ENCODE assay signal across 43 cellular contexts in genomic region chrX:49784747-49785280, GRCh38. TPM values are rescaled to one million over a fixed set of nuclear protein-coding genes. Genes with fewer than 3 reads are reported as not detected.
"Had no signal": no experiment of that assay in that cellular context is flagged by ENCODE, and none has a peak within 500 bp of the region (broad histone marks: within the 10 kb centered on the region; RNA-seq: fewer than 3 reads in every experiment).

No MANE protein-coding gene starts in this region.

- H3K36me3 ChIP-seq: adrenal gland, ascending aorta, brain microvascular endothelial cell, breast epithelium, cardiac muscle cell had no signal

- H3K4me1 ChIP-seq: adrenal gland, ascending aorta, body of pancreas, breast epithelium had no signal

- H3K9me3 Mint-ChIP-seq: activated naive CD4-positive, alpha-beta T cell treated with anti-CD3 and anti-CD28 coated beads for 36 hours; activated naive CD4-positive, alpha-beta T cell treated with anti-CD3 and anti-CD28 coated beads, Interleukin-2, amount 10 ng/mL, durations not matched to agents 7 days and 5 days; activated naive CD4-positive, alpha-beta T cell treated with anti-CD3 and anti-CD28 coated beads, Interleukin-2, amount 50 U/mL, for 24 hours; activated naive CD4-positive, alpha-beta T cell treated with anti-CD3 and anti-CD28 coated beads, Interleukin-2, amount 50 U/mL, for 72 hours; activated naive CD8-positive, alpha-beta T cell treated with anti-CD3 and anti-CD28 coated beads for 36 hours; activated naive CD8-positive, alpha-beta T cell treated with anti-CD3 and anti-CD28 coated beads, Interleukin-2, amount 10 ng/mL, durations not matched to agents 7 days and 5 days; activated naive CD8-positive, alpha-beta T cell treated with anti-CD3 and anti-CD28 coated beads, Interleukin-2, amount 50 U/mL, for 24 hours; activated T-cell treated with anti-CD3 and anti-CD28 coated beads, Interleukin-2, amount 50 U/mL, for 24 hours; activated T-cell treated with anti-CD3 and anti-CD28 coated beads, Interleukin-2, amount 50 U/mL, for 4 hours; activated T-cell treated with anti-CD3 and anti-CD28 coated beads, Interleukin-2, amount 50 U/mL, for 72 hours; activated T-helper 1 cell treated with anti-CD3 and anti-CD28 coated beads, Interleukin-12 subunit alpha, Interleukin-12 subunit beta, Interleukin-2, Interleukin-4 antibody, amounts not matched to agents 30 ng/mL and 10 ng/mL and 1 ng/mL, durations not matched to agents 14 hours and 24 hours and 36 hours; activated T-helper 17 cell treated with anti-CD3 and anti-CD28 coated beads, Interleukin-2, amount 50 U/mL, for 72 hours; activated T-helper 2 cell treated with anti-CD3 and anti-CD28 coated beads, Interferon-gamma antibody, Interleukin-2, Interleukin-4, amounts not matched to agents 10 μg/mL and 5 μg/mL and 100 μg/mL, durations not matched to agents 14 hours and 24 hours and 36 hours; central memory CD8-positive, alpha-beta T cell had no signal

- H3K27ac Mint-ChIP-seq: activated naive CD4-positive, alpha-beta T cell treated with anti-CD3 and anti-CD28 coated beads for 36 hours; activated naive CD4-positive, alpha-beta T cell treated with anti-CD3 and anti-CD28 coated beads, Interleukin-2, amount 10 ng/mL, durations not matched to agents 7 days and 5 days; activated naive CD4-positive, alpha-beta T cell treated with anti-CD3 and anti-CD28 coated beads, Interleukin-2, amount 50 U/mL, for 24 hours; activated naive CD4-positive, alpha-beta T cell treated with anti-CD3 and anti-CD28 coated beads, Interleukin-2, amount 50 U/mL, for 72 hours; activated naive CD8-positive, alpha-beta T cell; activated naive CD8-positive, alpha-beta T cell treated with anti-CD3 and anti-CD28 coated beads for 36 hours; activated naive CD8-positive, alpha-beta T cell treated with anti-CD3 and anti-CD28 coated beads, Interleukin-2, amount 10 ng/mL, durations not matched to agents 7 days and 5 days; activated naive CD8-positive, alpha-beta T cell treated with anti-CD3 and anti-CD28 coated beads, Interleukin-2, amount 50 U/mL, for 24 hours; activated T-cell treated with anti-CD3 and anti-CD28 coated beads, Interleukin-2, amount 50 U/mL, for 24 hours; activated T-cell treated with anti-CD3 and anti-CD28 coated beads, Interleukin-2, amount 50 U/mL, for 72 hours; activated T-helper 1 cell treated with anti-CD3 and anti-CD28 coated beads, Interleukin-12 subunit alpha, Interleukin-12 subunit beta, Interleukin-2, Interleukin-4 antibody, amounts not matched to agents 30 ng/mL and 10 ng/mL and 1 ng/mL, durations not matched to agents 14 hours and 24 hours and 36 hours; activated T-helper 17 cell treated with anti-CD3 and anti-CD28 coated beads, Interleukin-2, amount 50 U/mL, for 72 hours; activated T-helper 2 cell treated with anti-CD3 and anti-CD28 coated beads, Interferon-gamma antibody, Interleukin-2, Interleukin-4, amounts not matched to agents 10 μg/mL and 5 μg/mL and 100 μg/mL, durations not matched to agents 14 hours and 24 hours and 36 hours; brain had no signal

- H3K4me3 Mint-ChIP-seq: activated naive CD4-positive, alpha-beta T cell treated with anti-CD3 and anti-CD28 coated beads for 36 hours; activated naive CD4-positive, alpha-beta T cell treated with anti-CD3 and anti-CD28 coated beads, Interleukin-2, amount 10 ng/mL, durations not matched to agents 7 days and 5 days; activated naive CD4-positive, alpha-beta T cell treated with anti-CD3 and anti-CD28 coated beads, Interleukin-2, amount 50 U/mL, for 24 hours; activated naive CD8-positive, alpha-beta T cell; activated naive CD8-positive, alpha-beta T cell treated with anti-CD3 and anti-CD28 coated beads for 36 hours; activated naive CD8-positive, alpha-beta T cell treated with anti-CD3 and anti-CD28 coated beads, Interleukin-2, amount 10 ng/mL, durations not matched to agents 7 days and 5 days; activated naive CD8-positive, alpha-beta T cell treated with anti-CD3 and anti-CD28 coated beads, Interleukin-2, amount 50 U/mL, for 24 hours; activated T-cell treated with anti-CD3 and anti-CD28 coated beads, Interleukin-2, amount 50 U/mL, for 24 hours; activated T-cell treated with anti-CD3 and anti-CD28 coated beads, Interleukin-2, amount 50 U/mL, for 4 hours; activated T-cell treated with anti-CD3 and anti-CD28 coated beads, Interleukin-2, amount 50 U/mL, for 72 hours; activated T-helper 1 cell treated with anti-CD3 and anti-CD28 coated beads, Interleukin-12 subunit alpha, Interleukin-12 subunit beta, Interleukin-2, Interleukin-4 antibody, amounts not matched to agents 30 ng/mL and 10 ng/mL and 1 ng/mL, durations not matched to agents 14 hours and 24 hours and 36 hours; activated T-helper 17 cell treated with anti-CD3 and anti-CD28 coated beads, Interleukin-2, amount 50 U/mL, for 72 hours; brain; central memory CD8-positive, alpha-beta T cell had no signal

- ATAC-seq: activated naive CD4-positive, alpha-beta T cell treated with anti-CD3 and anti-CD28 coated beads, Interleukin-2, amount 50 U/mL, for 72 hours; activated naive CD8-positive, alpha-beta T cell treated with anti-CD3 and anti-CD28 coated beads, Interleukin-2, amount 50 U/mL, for 24 hours; activated T-cell treated with anti-CD3 and anti-CD28 coated beads, Interleukin-2, amount 50 U/mL, for 4 hours; activated T-cell treated with anti-CD3 and anti-CD28 coated beads, Interleukin-2, amount 50 U/mL, for 72 hours; activated T-helper 17 cell treated with anti-CD3 and anti-CD28 coated beads, Interleukin-2, amount 50 U/mL, for 72 hours; body of pancreas had no signal

- H3K4me3 ChIP-seq: adrenal gland, ascending aorta, body of pancreas, breast epithelium, cardiac muscle cell had no signal

- H3K4me1 Mint-ChIP-seq: activated naive CD4-positive, alpha-beta T cell treated with anti-CD3 and anti-CD28 coated beads, Interleukin-2, amount 10 ng/mL, durations not matched to agents 7 days and 5 days; activated naive CD4-positive, alpha-beta T cell treated with anti-CD3 and anti-CD28 coated beads, Interleukin-2, amount 50 U/mL, for 24 hours; activated naive CD8-positive, alpha-beta T cell treated with anti-CD3 and anti-CD28 coated beads for 36 hours; activated naive CD8-positive, alpha-beta T cell treated with anti-CD3 and anti-CD28 coated beads, Interleukin-2, amount 10 ng/mL, durations not matched to agents 7 days and 5 days; activated naive CD8-positive, alpha-beta T cell treated with anti-CD3 and anti-CD28 coated beads, Interleukin-2, amount 50 U/mL, for 24 hours; activated T-helper 17 cell treated with anti-CD3 and anti-CD28 coated beads, Interleukin-2, amount 50 U/mL, for 72 hours; brain; central memory CD8-positive, alpha-beta T cell had no signal

- H3K27me3 Mint-ChIP-seq: activated naive CD4-positive, alpha-beta T cell treated with anti-CD3 and anti-CD28 coated beads, Interleukin-2, amount 10 ng/mL, durations not matched to agents 7 days and 5 days; activated naive CD4-positive, alpha-beta T cell treated with anti-CD3 and anti-CD28 coated beads, Interleukin-2, amount 50 U/mL, for 24 hours; activated naive CD8-positive, alpha-beta T cell; activated naive CD8-positive, alpha-beta T cell treated with anti-CD3 and anti-CD28 coated beads for 36 hours; activated naive CD8-positive, alpha-beta T cell treated with anti-CD3 and anti-CD28 coated beads, Interleukin-2, amount 50 U/mL, for 24 hours; activated T-helper 17 cell treated with anti-CD3 and anti-CD28 coated beads, Interleukin-2, amount 50 U/mL, for 72 hours; central memory CD8-positive, alpha-beta T cell had no signal

- H3K27ac ChIP-seq: adrenal gland, ascending aorta, body of pancreas, brain microvascular endothelial cell, breast epithelium, cardiac muscle cell had no signal

- FAIRE-seq: bronchial epithelial cell had no signal

- H3K9me3 ChIP-seq: adrenal gland, ascending aorta, body of pancreas, breast epithelium had no signal

- H3K27me3 ChIP-seq: adrenal gland, ascending aorta, body of pancreas, brain microvascular endothelial cell, cardiac muscle cell had no signal

- H3K36me3 Mint-ChIP-seq: activated naive CD4-positive, alpha-beta T cell treated with anti-CD3 and anti-CD28 coated beads, Interleukin-2, amount 10 ng/mL, durations not matched to agents 7 days and 5 days; activated naive CD4-positive, alpha-beta T cell treated with anti-CD3 and anti-CD28 coated beads, Interleukin-2, amount 50 U/mL, for 24 hours; activated naive CD4-positive, alpha-beta T cell treated with anti-CD3 and anti-CD28 coated beads, Interleukin-2, amount 50 U/mL, for 72 hours; activated naive CD8-positive, alpha-beta T cell; activated naive CD8-positive, alpha-beta T cell treated with anti-CD3 and anti-CD28 coated beads for 36 hours; activated naive CD8-positive, alpha-beta T cell treated with anti-CD3 and anti-CD28 coated beads, Interleukin-2, amount 10 ng/mL, durations not matched to agents 7 days and 5 days; brain had no signal

- DNase-seq: activated effector memory CD4-positive, alpha-beta T cell treated with anti-CD3 and anti-CD28 coated beads, Interleukin-2, amount 50 U/mL, for 16 hours; activated effector memory CD4-positive, alpha-beta T cell treated with Interleukin-2 at 50 U/mL for 16 hours; activated gamma-delta T cell; activated gamma-delta T cell treated with Interleukin-2 at 50 U/mL for 16 hours; activated naive CD4-positive, alpha-beta T cell; activated naive CD4-positive, alpha-beta T cell treated with anti-CD3 and anti-CD28 coated beads for 36 hours; activated naive CD4-positive, alpha-beta T cell treated with anti-CD3 and anti-CD28 coated beads, Interleukin-2, amount 10 ng/mL, durations not matched to agents 7 days and 5 days; activated naive CD4-positive, alpha-beta T cell treated with anti-CD3 and anti-CD28 coated beads, Interleukin-2, amount 50 U/mL, for 16 hours; activated naive CD4-positive, alpha-beta T cell treated with Interleukin-2 at 50 U/mL for 16 hours; activated naive CD8-positive, alpha-beta T cell treated with anti-CD3 and anti-CD28 coated beads for 36 hours; activated naive CD8-positive, alpha-beta T cell treated with anti-CD3 and anti-CD28 coated beads, Interleukin-2, amount 10 ng/mL, durations not matched to agents 7 days and 5 days; activated naive CD8-positive, alpha-beta T cell treated with anti-CD3 and anti-CD28 coated beads, Interleukin-2, amount 50 U/mL, for 24 hours; activated T-cell treated with anti-CD3 and anti-CD28 coated beads, Interleukin-2, amount 50 U/mL, for 1 hour; activated T-cell treated with anti-CD3 and anti-CD28 coated beads, Interleukin-2, amount 50 U/mL, for 24 hours; activated T-cell treated with anti-CD3 and anti-CD28 coated beads, Interleukin-2, amount 50 U/mL, for 4 hours; activated T-cell treated with anti-CD3 and anti-CD28 coated beads, Interleukin-2, amount 50 U/mL, for 48 hours; activated T-cell treated with anti-CD3 and anti-CD28 coated beads, Interleukin-2, amount 50 U/mL, for 72 hours; adrenal gland; amniotic stem cell; amygdala; anterior cingulate cortex; aorta; body of pancreas; brain microvascular endothelial cell; caudate nucleus; central memory CD4-positive, alpha-beta T cell; cerebellar nuclear complex had no signal

RNA-seq across cellular contexts. Expression of gene PAGE4, which starts 44.3 kb away (rescaled TPM):
- total RNA-seq: activated naive CD4-positive, alpha-beta T cell treated with anti-CD3 and anti-CD28 coated beads for 36 hours; activated naive CD4-positive, alpha-beta T cell treated with anti-CD3 and anti-CD28 coated beads, Interleukin-2, amount 50 U/mL, for 72 hours; activated naive CD8-positive, alpha-beta T cell treated with anti-CD3 and anti-CD28 coated beads for 36 hours; activated naive CD8-positive, alpha-beta T cell treated with anti-CD3 and anti-CD28 coated beads, Interleukin-2, amount 10 ng/mL, durations not matched to agents 7 days and 5 days; activated T-cell treated with anti-CD3 and anti-CD28 coated beads, Interleukin-2, amount 50 U/mL, for 4 hours; activated T-cell treated with anti-CD3 and anti-CD28 coated beads, Interleukin-2, amount 50 U/mL, for 72 hours; activated T-helper 1 cell treated with anti-CD3 and anti-CD28 coated beads, Interleukin-12 subunit alpha, Interleukin-12 subunit beta, Interleukin-2, Interleukin-4 antibody, amounts not matched to agents 30 ng/mL and 10 ng/mL and 1 ng/mL, durations not matched to agents 14 hours and 24 hours and 36 hours; activated T-helper 17 cell treated with anti-CD3 and anti-CD28 coated beads, Interleukin-2, amount 50 U/mL, for 72 hours; activated T-helper 2 cell treated with anti-CD3 and anti-CD28 coated beads, Interferon-gamma antibody, Interleukin-2, Interleukin-4, amounts not matched to agents 10 μg/mL and 5 μg/mL and 100 μg/mL, durations not matched to agents 14 hours and 24 hours and 36 hours; aorta; ascending aorta; body of pancreas; breast epithelium; bronchial epithelial cell; cardiac muscle cell; cardiac septum; cerebellum; chondrocyte had no signal
- polyA plus RNA-seq: adipose tissue, aorta, cardiac muscle cell had no signal
